30 cellular contexts compared by ENCODE assay signal in genomic region chr10:132918617-132919373, GRCh38. TPM values are rescaled to one million over a fixed set of nuclear protein-coding genes. Genes with fewer than 3 reads are reported as not detected.
A peak's percentile ranks its signal among the peaks of the same experiment; 100 is the strongest.
DNase-seq lines count a peak whose midpoint lies in the region; ATAC-seq and TF ChIP-seq lines count a peak whose summit lies in the region.
"Had no signal": no experiment of that assay in that cellular context is flagged by ENCODE, and none has a peak within 500 bp of the region (broad histone marks: within the 10 kb centered on the region; RNA-seq: fewer than 3 reads in every experiment).

No MANE protein-coding gene starts in this region.

- H3K4me1 Mint-ChIP-seq in CD14-positive monocyte = no peaks in the 10 kb centered on the region
- H3K4me1 Mint-ChIP-seq in mesothelial cell of epicardium = peaks cover 3% of the 10 kb centered on the region
- H3K4me1 Mint-ChIP-seq: activated naive CD4-positive, alpha-beta T cell treated with anti-CD3 and anti-CD28 coated beads, Interleukin-2, amount 50 U/mL, for 24 hours; activated T-helper 17 cell treated with anti-CD3 and anti-CD28 coated beads, Interleukin-2, amount 50 U/mL, for 72 hours had no signal

- H3K4me1 ChIP-seq in BLaER1 (peaks cover 42% of the 10 kb centered on the region), prostate gland (replicated peaks) (no peaks in the 10 kb centered on the region)
- H3K4me1 ChIP-seq: esophagus squamous epithelium, foreskin keratinocyte, heart left ventricle, pancreas had no signal

- H3K27ac Mint-ChIP-seq in CD14-positive monocyte (no peak overlapping the region), mesothelial cell of epicardium (no peak overlapping the region)
- H3K27ac Mint-ChIP-seq: activated naive CD4-positive, alpha-beta T cell treated with anti-CD3 and anti-CD28 coated beads, Interleukin-2, amount 50 U/mL, for 24 hours; activated T-helper 17 cell treated with anti-CD3 and anti-CD28 coated beads, Interleukin-2, amount 50 U/mL, for 72 hours; T-helper 2 cell treated with Interferon-gamma antibody and Interleukin-4, amounts not matched to agents 5 μg/mL and 100 μg/mL, for 36 hours had no signal

- no peak for TF ChIP-seq POLR2A in prostate gland (IDR thresholded peaks at IDR 0.05)

- ATAC-seq in HG02678 (IDR thresholded peaks at IDR 0.05; ENCODE audit: unreplicated experiment) = no peak
- ATAC-seq: activated T-helper 17 cell treated with anti-CD3 and anti-CD28 coated beads, Interleukin-2, amount 50 U/mL, for 72 hours; foreskin keratinocyte; HCT116; heart left ventricle; Panc1; pancreas; sciatic nerve had no signal

- H3K9me3 Mint-ChIP-seq in CD14-positive monocyte = no peaks in the 10 kb centered on the region
- H3K9me3 Mint-ChIP-seq in mesothelial cell of epicardium = no peaks in the 10 kb centered on the region
- H3K9me3 Mint-ChIP-seq: activated naive CD4-positive, alpha-beta T cell treated with anti-CD3 and anti-CD28 coated beads, Interleukin-2, amount 50 U/mL, for 24 hours; activated T-helper 17 cell treated with anti-CD3 and anti-CD28 coated beads, Interleukin-2, amount 50 U/mL, for 72 hours; T-helper 2 cell treated with Interferon-gamma antibody and Interleukin-4, amounts not matched to agents 5 μg/mL and 100 μg/mL, for 36 hours had no signal

- H3K4me3 ChIP-seq in BLaER1 (no peak overlapping the region), prostate gland (no peak overlapping the region)
- H3K4me3 ChIP-seq: BLaER1 treated with 17β-estradiol and CSF1 and Interleukin-3, amounts not matched to agents 10 nM and 100 nM; esophagus squamous epithelium; heart left ventricle; pancreas had no signal

- no peaks in the 10 kb centered on the region for H3K9me3 ChIP-seq in BLaER1
- no peaks in the 10 kb centered on the region for H3K9me3 ChIP-seq in prostate gland
- H3K9me3 ChIP-seq: BLaER1 treated with 17β-estradiol and CSF1 and Interleukin-3, amounts not matched to agents 10 nM and 100 nM; esophagus squamous epithelium; heart left ventricle; pancreas had no signal

- peaks cover 0 to 3% (median 0%) of the 10 kb centered on the region in 3 donors for H3K27me3 Mint-ChIP-seq in CD14-positive monocyte (ENCODE audit: low read depth in 3 of 3)
- H3K27me3 Mint-ChIP-seq in mesothelial cell of epicardium (ENCODE audit: low read depth) = no peaks in the 10 kb centered on the region
- H3K27me3 Mint-ChIP-seq: activated naive CD4-positive, alpha-beta T cell treated with anti-CD3 and anti-CD28 coated beads, Interleukin-2, amount 50 U/mL, for 24 hours; activated T-helper 17 cell treated with anti-CD3 and anti-CD28 coated beads, Interleukin-2, amount 50 U/mL, for 72 hours had no signal

- H3K27me3 ChIP-seq in BLaER1 (peaks cover 27% of the 10 kb centered on the region; the same call in 1 of the 2 replicates), prostate gland (replicated peaks; ENCODE audit: insufficient read depth) (no peaks in the 10 kb centered on the region)
- H3K27me3 ChIP-seq: foreskin keratinocyte, pancreas had no signal

- H3K36me3 Mint-ChIP-seq in CD14-positive monocyte (no peaks in the 10 kb centered on the region), mesothelial cell of epicardium (no peaks in the 10 kb centered on the region)
- H3K36me3 Mint-ChIP-seq: activated naive CD4-positive, alpha-beta T cell treated with anti-CD3 and anti-CD28 coated beads, Interleukin-2, amount 50 U/mL, for 24 hours had no signal

- TF ChIP-seq CTCF in CD14-positive monocyte (IDR thresholded peaks at IDR 0.05) = no peak
- TF ChIP-seq CTCF in mesothelial cell of epicardium (IDR thresholded peaks at IDR 0.05; ENCODE audit: unreplicated experiment) = no peak
- TF ChIP-seq CTCF in prostate gland (IDR thresholded peaks at IDR 0.05) = no peak

- peak overlapping the region; percentile 9; the same call in 1 of the 2 replicates for H3K4me2 ChIP-seq in BLaER1

- no peak overlapping the region for H3K4me3 Mint-ChIP-seq in CD14-positive monocyte
- H3K4me3 Mint-ChIP-seq in mesothelial cell of epicardium = no peak overlapping the region
- H3K4me3 Mint-ChIP-seq: activated naive CD4-positive, alpha-beta T cell treated with anti-CD3 and anti-CD28 coated beads, Interleukin-2, amount 50 U/mL, for 24 hours; activated T-helper 17 cell treated with anti-CD3 and anti-CD28 coated beads, Interleukin-2, amount 50 U/mL, for 72 hours; T-helper 2 cell treated with Interferon-gamma antibody and Interleukin-4, amounts not matched to agents 5 μg/mL and 100 μg/mL, for 36 hours had no signal

- WGBS in prostate gland = 71% methylated on average over 33 of the region's 34 CpGs

- H3K36me3 ChIP-seq in BLaER1 (no peaks in the 10 kb centered on the region), prostate gland (no peaks in the 10 kb centered on the region)
- H3K36me3 ChIP-seq: BLaER1 treated with 17β-estradiol and CSF1 and Interleukin-3, amounts not matched to agents 10 nM and 100 nM; esophagus squamous epithelium; heart left ventricle; pancreas had no signal

- DNase-seq in CD14-positive monocyte (ENCODE audit: low spot score) = peak; percentile 43
- DNase-seq in NCI-H2171 treated with DMSO at 0.1 percent for 48 hours (lab: John Stamatoyannopoulos, UW) = peak; percentile 46
- DNase-seq in mesothelial cell of epicardium (ENCODE audit: low spot score in 2 of 2, unreplicated experiment in 2 of 2) = peak; percentile 41 to 69
- no peak for DNase-seq in prostate gland (ENCODE audit: low spot score)
- DNase-seq in SK-N-DZ (ENCODE audit: low spot score) = no peak
- DNase-seq: activated CD4-positive, alpha-beta T cell treated with anti-CD3 and anti-CD28 coated beads for 4 hours; amniotic stem cell; DND-41; esophagus squamous epithelium; foreskin keratinocyte; GF-D8; NCI-H1048; NCI-H187; NCI-H526; SIG-M5; stimulated activated CD4-positive, alpha-beta T cell treated with anti-CD3 and anti-CD28 coated beads, Interleukin-4, amount 100 ng/mL, for 24 hours; trophoblast cell had no signal

- H3K27ac ChIP-seq in BLaER1 = no peak overlapping the region
- H3K27ac ChIP-seq in prostate gland = no peak overlapping the region
- H3K27ac ChIP-seq: BLaER1 treated with 17β-estradiol and CSF1 and Interleukin-3, amounts not matched to agents 10 nM and 100 nM; esophagus squamous epithelium; foreskin keratinocyte; heart left ventricle; pancreas; VCaP had no signal

- H4K20me1 ChIP-seq in BLaER1 = peaks cover 27% of the 10 kb centered on the region

- H3K9ac ChIP-seq in BLaER1 = no peak overlapping the region
- H3K9ac ChIP-seq: BLaER1 treated with 17β-estradiol and CSF1 and Interleukin-3, amounts not matched to agents 10 nM and 100 nM had no signal

- intact Hi-C loops in CD14-positive monocyte (cut with micrococcal nuclease) = no loop called here
- intact Hi-C loops in prostate gland (cut with DNase I) = no loop called here

RNA-seq across cellular contexts. Expression of gene CFAP46, which starts 23.6 kb away (rescaled TPM):
- not detected for polyA plus RNA-seq in CD14-positive monocyte
- total RNA-seq in mesothelial cell of epicardium (3.1 to 4.1 TPM (median 3.2 TPM) in 3 replicates), prostate gland (1 to 10 TPM; 1.4 to 9.3 TPM)
- polyA plus RNA-seq in SK-N-DZ (2014; cell fraction: cytosol; rRNA removed) = 0.02 and 0.08 TPM in 2 replicates
- polyA plus RNA-seq in SK-N-DZ (2014; cell fraction: nucleus; rRNA removed) = not detected in 2 replicates
- total RNA-seq: activated T-helper 17 cell treated with anti-CD3 and anti-CD28 coated beads, Interleukin-2, amount 50 U/mL, for 72 hours; HT-29 had no signal

Comparison
In these comparisons a context has a peak if more than half of its experiments do, and no peak if none do; other contexts are left out.
1. DNase-seq: peak in CD14-positive monocyte (single experiment), NCI-H2171 treated with DMSO at 0.1 percent for 48 hours (single experiment) and mesothelial cell of epicardium (2 of 2); none in prostate gland (single experiment) and SK-N-DZ (single experiment).